Comparison of ENCODE assay signal across 18 cellular contexts in genomic region chr16:63789603-63790002, GRCh38.
DNase-seq lines count a peak whose midpoint lies in the region; ATAC-seq, FAIRE-seq and TF ChIP-seq lines count a peak whose summit lies in the region.
"Had no signal": no experiment of that assay in that cellular context is flagged by ENCODE, and none has a peak within 500 bp of the region (broad histone marks: within the 10 kb centered on the region; RNA-seq: fewer than 3 reads in every experiment).

No MANE protein-coding gene starts in this region.

- no peaks in the 10 kb centered on the region for H3K36me3 ChIP-seq in cardiac muscle cell
- no peaks in the 10 kb centered on the region for H3K36me3 ChIP-seq in NT2/D1 (ENCODE audit: insufficient read depth, insufficient read length, low read length)

- H3K9ac ChIP-seq in NT2/D1 (ENCODE audit: insufficient read length, low read depth), result no peak overlapping the region

- no peaks in the 10 kb centered on the region for H3K27me3 ChIP-seq in cardiac muscle cell
- no peaks in the 10 kb centered on the region for H3K27me3 ChIP-seq in NT2/D1 (ENCODE audit: insufficient read depth, insufficient read length)

- DNase-seq in cardiac muscle cell (ENCODE audit: low read depth in 1 of 2, low spot score in 1 of 2) (peak in 1 of 2 donors; percentile 23), left cardiac atrium (no peak), NT2/D1 (ENCODE audit: low read depth, low spot score) (peak; percentile 18), choroid plexus epithelial cell (ENCODE audit: low read depth) (peak; percentile 2), AG08395 (ENCODE audit: low spot score) (no peak), SIG-M5 (lab: John Stamatoyannopoulos, UW) (no peak), HTR-8/SVneo (ENCODE audit: insufficient read length, low spot score) (no peak)
- DNase-seq: activated CD4-positive, alpha-beta T cell treated with anti-CD3 and anti-CD28 coated beads, Interleukin-2, amount 10 ng/mL, durations not matched to agents 24 days and 14 days; activated naive CD8-positive, alpha-beta T cell treated with anti-CD3 and anti-CD28 coated beads for 36 hours; activated T-cell treated with anti-CD3 and anti-CD28 coated beads, Interleukin-2, amount 50 U/mL, for 48 hours; DMS79; effector memory CD8-positive, alpha-beta T cell; foreskin fibroblast; Kasumi-1; NCI-H2029; NCI-H524 treated with DMSO at 0.1 percent for 48 hours had no signal

- no peak for FAIRE-seq in HTR-8/SVneo (lab: Jason Lieb, UNC)

- peak; percentile 30 for TF ChIP-seq CTCF in cardiac muscle cell (IDR thresholded peaks at IDR 0.05; ENCODE audit: low read depth, low read length)
- peak; percentile 5 for TF ChIP-seq CTCF in choroid plexus epithelial cell (conservative IDR thresholded peaks at IDR 0.05; ENCODE audit: low read depth, low read length)

- ATAC-seq in left cardiac atrium, result no peak
- ATAC-seq in HG02840 (IDR thresholded peaks at IDR 0.05; ENCODE audit: low FRiP score, unreplicated experiment), result no peak
- ATAC-seq: effector memory CD8-positive, alpha-beta T cell; Right ventricle myocardium inferior had no signal

- no peak overlapping the region for H3K27ac ChIP-seq in cardiac muscle cell

- no peak overlapping the region for H3K4me3 ChIP-seq in cardiac muscle cell
- H3K4me3 ChIP-seq in NT2/D1 (ENCODE audit: insufficient read length, low read depth), result no peak overlapping the region
- no peak overlapping the region for H3K4me3 ChIP-seq in choroid plexus epithelial cell (ENCODE audit: low read depth, low read length)

- intact Hi-C loops in left cardiac atrium (cut with DNase I), result no loop called here

- H3K9me3 ChIP-seq in cardiac muscle cell (ENCODE audit: low read depth), result no peaks in the 10 kb centered on the region
- H3K9me3 ChIP-seq in NT2/D1 (ENCODE audit: insufficient read depth, low read length), result peaks cover 50% of the 10 kb centered on the region

- H3K4me1 ChIP-seq in cardiac muscle cell (ENCODE audit: low read depth) (no peaks in the 10 kb centered on the region), NT2/D1 (ENCODE audit: insufficient read depth, insufficient read length) (no peaks in the 10 kb centered on the region)

Comparison
In these comparisons a context has a peak if more than half of its experiments do, and no peak if none do; other contexts are left out.
1. DNase-seq: peak in NT2/D1 (single experiment) and choroid plexus epithelial cell (single experiment); none in left cardiac atrium (single experiment), AG08395 (single experiment), SIG-M5 (single experiment) and HTR-8/SVneo (single experiment).